ENCODE assay signal across 8 cellular contexts in the genomic region with DNA sequence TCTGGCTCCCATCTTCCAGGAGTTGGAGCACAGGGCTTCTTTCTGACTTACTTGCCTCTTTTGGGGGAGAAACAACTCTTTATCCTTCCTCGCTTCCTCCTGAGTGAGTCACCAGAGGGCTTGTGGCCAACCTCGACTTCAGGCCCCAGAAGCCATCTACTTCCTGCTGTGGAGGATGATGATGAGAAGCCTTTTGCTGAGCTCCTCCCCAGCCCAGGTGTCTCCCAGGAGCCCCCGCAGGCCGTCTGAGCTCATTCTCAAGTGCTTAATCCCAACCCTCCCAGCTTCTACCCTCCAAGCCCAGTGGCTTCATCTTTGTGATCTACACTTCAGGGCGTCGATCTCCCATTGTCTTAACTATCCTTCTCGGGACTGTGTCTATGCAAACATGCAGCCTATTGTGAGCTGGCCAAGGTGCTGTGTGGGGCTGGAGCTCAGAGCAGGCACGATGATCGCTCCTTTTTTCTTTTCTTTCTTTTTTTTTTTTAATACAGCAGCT. TPM values are rescaled to one million over a fixed set of nuclear protein-coding genes. Genes with fewer than 3 reads are reported as not detected.
A peak's percentile ranks its signal among the peaks of the same experiment; 100 is the strongest.
DNase-seq lines count a peak whose midpoint lies in the region; ATAC-seq and TF ChIP-seq lines count a peak whose summit lies in the region.

No MANE protein-coding gene starts in this region.

- H3K27me3 Mint-ChIP-seq in activated CD4-positive, alpha-beta memory T cell treated with anti-CD3 and anti-CD28 coated beads for 36 hours, result no peaks in the 10 kb centered on the region

- H3K9me3 ChIP-seq in fibroblast of lung (ENCODE audit: control insufficient read depth, insufficient read depth, low read depth, low read length), result no peaks in the 10 kb centered on the region

- H3K36me3 ChIP-seq in fibroblast of lung (ENCODE audit: control insufficient read depth, insufficient read depth, low read length), result peaks cover 7% of the 10 kb centered on the region

- H3K9ac ChIP-seq in fibroblast of lung (ENCODE audit: insufficient read depth, low read length), result no peak overlapping the region

- no peaks in the 10 kb centered on the region for H3K27me3 ChIP-seq in fibroblast of lung (ENCODE audit: control insufficient read depth, insufficient read depth, low read length)

- H3K79me2 ChIP-seq in fibroblast of lung (ENCODE audit: control insufficient read depth, insufficient read depth, low read length), result no peaks in the 10 kb centered on the region

- H3K4me1 Mint-ChIP-seq in activated CD4-positive, alpha-beta memory T cell treated with anti-CD3 and anti-CD28 coated beads for 36 hours (ENCODE audit: low read depth), result peaks cover 16% of the 10 kb centered on the region

- CTCF ChIA-PET in activated CD4-positive, alpha-beta memory T cell treated with anti-CD3 and anti-CD28 coated beads for 36 hours (lab: Charles Lee), result interaction anchor here (0.7 to 2.0 kb wide), 9 partner anchors 11 to 203 kb away, joined by 3 to 8 read pairs (median 5); a partner anchor contains a TSS

- no peak overlapping the region for H3K4me2 ChIP-seq in fibroblast of lung (ENCODE audit: extremely low read depth, insufficient read depth, low read length)

- POLR2A ChIA-PET in activated CD4-positive, alpha-beta memory T cell treated with anti-CD3 and anti-CD28 coated beads for 36 hours (lab: Charles Lee), result interaction anchor here (0.6 kb wide), 1 partner anchor 9 kb away, joined by 3 read pairs; no protein-coding TSS in a partner anchor

- intact Hi-C loops in activated CD4-positive, alpha-beta memory T cell treated with anti-CD3 and anti-CD28 coated beads for 36 hours (cut with micrococcal nuclease), result loop anchor here (2.0 to 10.0 kb wide), 2 partner anchors 34 to 86 kb away; a partner anchor contains a TSS

- peaks cover 3% of the 10 kb centered on the region for H3K36me3 Mint-ChIP-seq in activated CD4-positive, alpha-beta memory T cell treated with anti-CD3 and anti-CD28 coated beads for 36 hours

- DNase-seq in NCI-H524 (lab: John Stamatoyannopoulos, UW) (peak; percentile 40 to 50), NCI-H524 treated with DMSO at 0.1 percent for 48 hours (lab: John Stamatoyannopoulos, UW) (no peak), fibroblast of lung (ENCODE audit: low read depth in 2 of 2) (peak; percentile 53 to 71), GM10266 (ENCODE audit: extremely low spot score) (no peak), foreskin melanocyte (no peak), omental fat pad (ENCODE audit: low spot score) (no peak)
- DNase-seq in activated CD4-positive, alpha-beta memory T cell treated with anti-CD3 and anti-CD28 coated beads for 36 hours, result peak; percentile 77
- DNase-seq in stimulated activated naive CD8-positive, alpha-beta T cell treated with anti-CD3 and anti-CD28 coated beads, Interleukin-15, Interleukin-2, amounts not matched to agents 100 U/mL and 50 U/mL, for 24 hours, result peak; percentile 60

- peaks cover 7% of the 10 kb centered on the region for H3K4me1 ChIP-seq in fibroblast of lung (ENCODE audit: control insufficient read depth, extremely low read depth, insufficient read depth, low read length)

- peak; percentile 84 for ATAC-seq in stimulated activated naive CD8-positive, alpha-beta T cell treated with anti-CD3 and anti-CD28 coated beads, Interleukin-15, Interleukin-2, amounts not matched to agents 100 U/mL and 50 U/mL, for 24 hours
- no peak for ATAC-seq in omental fat pad (ENCODE audit: low FRiP score)

- TF ChIP-seq CTCF in fibroblast of lung (conservative IDR thresholded peaks at IDR 0.05 in 1 of 2, IDR thresholded peaks at IDR 0.05 in 1 of 2; ENCODE audit: low read depth in 1 of 2, low read length in 2 of 2), result no peak
- no peak for TF ChIP-seq CTCF in GM10266 (IDR thresholded peaks at IDR 0.05; ENCODE audit: control insufficient read depth, insufficient read depth, low read depth, missing control alignments)
- no peak for TF ChIP-seq CTCF in omental fat pad (IDR thresholded peaks at IDR 0.05)

- no peak overlapping the region for H2AFZ ChIP-seq in fibroblast of lung (ENCODE audit: low read length)

- H3K4me3 Mint-ChIP-seq in activated CD4-positive, alpha-beta memory T cell treated with anti-CD3 and anti-CD28 coated beads for 36 hours, result peak overlapping the region; percentile 14

- H3K27ac ChIP-seq in fibroblast of lung (ENCODE audit: insufficient read depth, low read length), result no peak overlapping the region

- H3K27ac Mint-ChIP-seq in activated CD4-positive, alpha-beta memory T cell treated with anti-CD3 and anti-CD28 coated beads for 36 hours, result peak overlapping the region; percentile 73

- no peaks in the 10 kb centered on the region for H4K20me1 ChIP-seq in fibroblast of lung (ENCODE audit: control insufficient read depth, extremely low read depth, insufficient read depth, low read length)

- H3K4me3 ChIP-seq in fibroblast of lung (replicated peaks in 1 of 4; ENCODE audit: control extremely low read depth in 1 of 4, insufficient read depth in 1 of 4, low read depth in 3 of 4, low read length in 4 of 4), result no peak overlapping the region

- H3K9me3 Mint-ChIP-seq in activated CD4-positive, alpha-beta memory T cell treated with anti-CD3 and anti-CD28 coated beads for 36 hours, result no peaks in the 10 kb centered on the region

RNA-seq across cellular contexts. Expression of a gene that starts 27.9 kb away (rescaled TPM):
- 1 to 10 TPM; 4.4 to 5.9 TPM for total RNA-seq in activated CD4-positive, alpha-beta memory T cell treated with anti-CD3 and anti-CD28 coated beads for 36 hours
- total RNA-seq in fibroblast of lung, result 1.8 and 2.1 TPM in 2 replicates
- 0.78 and 1.2 TPM in 2 replicates for polyA plus RNA-seq in fibroblast of lung
- 0.87 and 1.6 TPM in 2 replicates for polyA plus RNA-seq in fibroblast of lung (2012)
- polyA minus RNA-seq in fibroblast of lung (ENCODE audit: low replicate concordance), result 0.63 TPM in 1 of 2 replicates, not detected in the other
- 10 to 100 TPM in 2 of 4 donors, 1 to 10 TPM in 2; 7.7 to 18.0 (median 9.8) TPM for total RNA-seq in omental fat pad

RNA-seq across cellular contexts. Expression of a gene that starts 35.0 kb away (rescaled TPM):
- total RNA-seq in activated CD4-positive, alpha-beta memory T cell treated with anti-CD3 and anti-CD28 coated beads for 36 hours, result 1 to 10 TPM; 3.4 to 4.3 TPM
- 9.5 and 18.5 TPM in 2 replicates for total RNA-seq in fibroblast of lung
- 0.85 and 1.3 TPM in 2 replicates for polyA plus RNA-seq in fibroblast of lung
- polyA plus RNA-seq in fibroblast of lung (2012), result 5.4 and 7.3 TPM in 2 replicates
- polyA minus RNA-seq in fibroblast of lung (ENCODE audit: low replicate concordance), result 6.2 and 7.9 TPM in 2 replicates
- 1 to 10 TPM; 2.0 to 3.9 (median 2.5) TPM for total RNA-seq in omental fat pad

Comparison
In these comparisons a context has a peak if more than half of its experiments do, and no peak if none do; other contexts are left out.
1. DNase-seq: peak in NCI-H524 (2 of 2), activated CD4-positive, alpha-beta memory T cell treated with anti-CD3 and anti-CD28 coated beads for 36 hours (single experiment), fibroblast of lung (2 of 2) and stimulated activated naive CD8-positive, alpha-beta T cell treated with anti-CD3 and anti-CD28 coated beads, Interleukin-15, Interleukin-2, amounts not matched to agents 100 U/mL and 50 U/mL, for 24 hours (single experiment); none in NCI-H524 treated with DMSO at 0.1 percent for 48 hours (single experiment), GM10266 (single experiment), foreskin melanocyte (single experiment) and omental fat pad (single experiment).